Comparison of ENCODE assay signal across 1 cellular context in the genomic region with DNA sequence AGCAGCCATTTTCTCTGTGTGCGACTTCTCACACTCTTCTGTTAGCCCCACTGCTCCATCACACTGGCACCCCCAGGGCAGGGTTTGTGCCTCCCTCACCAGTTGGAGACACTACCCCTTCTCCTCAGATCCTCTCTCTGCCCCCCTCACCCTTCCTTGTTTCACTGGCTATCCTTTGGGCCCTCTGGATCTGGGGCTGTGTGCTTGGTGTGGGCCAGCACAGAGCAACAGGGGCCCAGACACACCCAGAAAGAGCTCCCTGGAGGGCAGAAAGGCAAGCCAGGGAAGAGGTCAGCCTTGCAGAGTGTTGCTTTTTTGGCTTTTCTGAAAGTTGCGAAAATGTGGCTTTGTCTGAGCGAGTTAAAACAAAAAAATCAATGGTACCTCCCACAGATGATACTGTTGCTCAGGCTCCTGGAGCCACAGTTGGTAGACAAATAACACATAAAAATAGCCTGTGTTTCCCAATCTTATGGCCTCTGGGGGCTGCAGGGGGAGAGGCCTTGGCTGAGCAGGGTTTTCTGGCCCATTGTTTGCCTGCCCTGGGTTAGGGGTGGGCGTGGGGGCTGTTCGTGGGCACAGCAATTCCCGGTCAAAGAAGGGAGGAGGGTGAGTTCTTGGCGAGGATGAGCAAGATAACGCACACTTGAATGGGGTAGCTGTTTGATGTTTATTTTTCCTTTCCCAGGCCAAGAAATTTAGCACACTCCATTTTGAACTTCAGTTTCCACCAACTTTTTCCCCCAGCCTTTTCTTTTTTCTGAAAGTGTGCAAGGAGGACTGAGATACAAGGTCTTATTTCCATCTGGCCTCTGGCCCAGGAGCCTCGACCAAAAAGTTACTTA.
TF ChIP-seq lines count a peak whose summit lies in the region.

No MANE protein-coding gene starts in this region.

TF ChIP-seq in IMR-90, 13 proteins besides CTCF, POLR2A, EP300 and RAD21 (continued from another document):
- TF ChIP-seq FOS (IDR thresholded peaks at IDR 0.05; ENCODE audit: low read depth, low read length) (no peak), CHD1 (IDR thresholded peaks at IDR 0.05; ENCODE audit: low read depth, low read length) (no peak), MAZ (IDR thresholded peaks at IDR 0.05; ENCODE audit: borderline replicate concordance, low read depth, low read length) (no peak), RCOR1 (IDR thresholded peaks at IDR 0.05; ENCODE audit: insufficient replicate concordance, low read length) (no peak), CEBPB (IDR thresholded peaks at IDR 0.05; ENCODE audit: low read depth, low read length) (no peak), SMC3 (IDR thresholded peaks at IDR 0.05; ENCODE audit: low read depth, low read length) (no peak), NFE2L2 (IDR thresholded peaks at IDR 0.05; ENCODE audit: low read depth, low read length) (no peak)
